In genomic region chr5:34838785-34839714, GRCh38 we compare ENCODE assay signal across 1 cellular context.
A peak's percentile ranks its signal among the peaks of the same experiment; 100 is the strongest.
TF ChIP-seq lines count a peak whose summit lies in the region.

Gene TTC23L, plus strand, starts transcription at chr5:34839164. Its CDS starts 1,508 bp downstream, at chr5:34840672.

TF ChIP-seq in HepG2, 621 proteins besides CTCF, POLR2A, EP300 and RAD21 (continued from another document and continues in another):
- TF ChIP-seq HNF1B (CRISPR knock-in tag; IDR thresholded peaks at IDR 0.05) (peak; percentile 94), AFF4 (CRISPR knock-in tag; IDR thresholded peaks at IDR 0.05) (0 out of 2 replicates have a peak, but pooled peaks have one; percentile 49), CREB3 (CRISPR knock-in tag; IDR thresholded peaks at IDR 0.05) (0 out of 2 replicates have a peak, but pooled peaks have one; percentile 66), ZNF883 (CRISPR knock-in tag; IDR thresholded peaks at IDR 0.05; ENCODE audit: not compliant biosample characterization) (peak; percentile 92), ZNF598 (CRISPR knock-in tag; IDR thresholded peaks at IDR 0.05; ENCODE audit: borderline replicate concordance) (peak; percentile 89; the same call in 1 of the 2 replicates), ATF6 (CRISPR knock-in tag; conservative IDR thresholded peaks at IDR 0.05) (no peak), ZFYVE20 (CRISPR knock-in tag; IDR thresholded peaks at IDR 0.05; ENCODE audit: borderline replicate concordance, low read depth) (no peak), ZNF333 (CRISPR knock-in tag; IDR thresholded peaks at IDR 0.05; ENCODE audit: borderline replicate concordance) (peak; percentile 67; the same call in 1 of the 2 replicates), ZNF276 (CRISPR knock-in tag; IDR thresholded peaks at IDR 0.05; ENCODE audit: low read depth) (peak; percentile 67; the same call in 1 of the 2 replicates), AGO1 (IDR thresholded peaks at IDR 0.05; ENCODE audit: low read depth, low read length, poor library complexity, severe bottlenecking) (peak; percentile 34), ARID2 (CRISPR knock-in tag; IDR thresholded peaks at IDR 0.05; ENCODE audit: borderline replicate concordance) (0 out of 2 replicates have a peak, but pooled peaks have one; percentile 48), MLLT10 (CRISPR knock-in tag; IDR thresholded peaks at IDR 0.05) (no peak), FOXK1 (CRISPR knock-in tag; IDR thresholded peaks at IDR 0.05; ENCODE audit: borderline replicate concordance, low read depth) (peak; percentile 76), PAXIP1 (CRISPR knock-in tag; conservative IDR thresholded peaks at IDR 0.05) (peak; percentile 81), XRCC5 (optimal IDR thresholded peaks at IDR 0.05; ENCODE audit: low read length) (peak; percentile 91), ZNF547 (CRISPR knock-in tag; IDR thresholded peaks at IDR 0.05) (no peak), ADNP (CRISPR knock-in tag; IDR thresholded peaks at IDR 0.05) (no peak), SP4 (CRISPR knock-in tag; IDR thresholded peaks at IDR 0.05) (peak; percentile 77; the same call in 1 of the 2 replicates), TBL1XR1 (IDR thresholded peaks at IDR 0.05; ENCODE audit: borderline replicate concordance, low read length, partially characterized antibody) (peak; percentile 61), ATRX (CRISPR knock-in tag; IDR thresholded peaks at IDR 0.05; ENCODE audit: borderline replicate concordance) (no peak), UBTF (CRISPR knock-in tag; IDR thresholded peaks at IDR 0.05) (peak; percentile 99), ISL2 (CRISPR knock-in tag; IDR thresholded peaks at IDR 0.05) (peak; percentile 72), ATF5 (CRISPR knock-in tag; IDR thresholded peaks at IDR 0.05; ENCODE audit: low read depth) (no peak; the same call in 1 of the 2 replicates), NAIF1 (CRISPR knock-in tag; IDR thresholded peaks at IDR 0.05; ENCODE audit: borderline replicate concordance) (no peak; the same call in 1 of the 2 replicates), NONO (IDR thresholded peaks at IDR 0.05) (no peak), NONO (CRISPR knock-in tag; conservative IDR thresholded peaks at IDR 0.05) (peak; percentile 93), TCF7 (IDR thresholded peaks at IDR 0.05; ENCODE audit: low read depth) (no peak), ZNF550 (CRISPR knock-in tag; IDR thresholded peaks at IDR 0.05; ENCODE audit: borderline replicate concordance) (no peak), ZNF839 (CRISPR knock-in tag; IDR thresholded peaks at IDR 0.05; ENCODE audit: borderline replicate concordance) (no peak), HNF1A (IDR thresholded peaks at IDR 0.05; ENCODE audit: low read depth) (no peak), HNF1A (CRISPR knock-in tag; IDR thresholded peaks at IDR 0.05; ENCODE audit: borderline replicate concordance) (peak; percentile 69; the same call in 1 of the 2 replicates), SATB2 (CRISPR knock-in tag; IDR thresholded peaks at IDR 0.05) (peak; percentile 55; the same call in 1 of the 2 replicates), TBX2 (CRISPR knock-in tag; IDR thresholded peaks at IDR 0.05; ENCODE audit: borderline replicate concordance) (peak; percentile 82; the same call in 1 of the 2 replicates), TCF7L2 (IDR thresholded peaks at IDR 0.05; ENCODE audit: low read depth, low read length) (no peak)
